Comparison of ENCODE assay signal across 13 cellular contexts in the genomic region with DNA sequence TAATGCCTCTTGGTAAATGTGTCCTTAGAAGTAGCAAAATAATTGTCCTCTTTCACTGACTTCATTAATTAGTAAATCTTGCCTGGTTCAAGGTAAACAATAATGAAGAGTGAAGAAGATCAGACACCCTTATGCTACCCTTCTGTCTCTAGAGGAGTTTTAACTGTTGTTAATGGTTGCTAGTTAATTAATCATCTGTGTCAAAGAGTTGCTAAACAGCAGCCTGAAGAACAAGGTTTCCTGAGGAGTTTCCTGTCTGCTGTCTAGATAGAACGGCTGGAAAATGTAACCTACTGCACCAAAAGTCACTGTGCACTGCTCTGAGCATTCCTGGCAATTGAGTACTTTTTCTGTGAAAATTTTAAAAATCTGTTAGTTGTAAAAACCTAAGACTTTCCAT.
DNase-seq lines count a peak whose midpoint lies in the region; ATAC-seq and TF ChIP-seq lines count a peak whose summit lies in the region.
"Had no signal": no experiment of that assay in that cellular context is flagged by ENCODE, and none has a peak within 500 bp of the region (broad histone marks: within the 10 kb centered on the region; RNA-seq: fewer than 3 reads in every experiment).

No MANE protein-coding gene starts in this region.

- POLR2A ChIA-PET in WTC11 (lab: Charles Lee): no interaction called here

- H3K9me3 Mint-ChIP-seq in WTC11 (no peaks in the 10 kb centered on the region), CD14-positive monocyte (peaks cover 0 to 1% (median 0%) of the 10 kb centered on the region in 7 donors)
- H3K9me3 Mint-ChIP-seq: activated T-helper 2 cell treated with anti-CD3 and anti-CD28 coated beads, Interferon-gamma antibody, Interleukin-2, Interleukin-4, amounts not matched to agents 10 μg/mL and 5 μg/mL and 100 μg/mL, durations not matched to agents 14 hours and 24 hours and 36 hours had no signal

- CTCF ChIA-PET in WTC11 (lab: Charles Lee): no interaction called here

- H3K4me3 ChIP-seq in right cardiac atrium (ENCODE audit: low read length): no peak overlapping the region
- H3K4me3 ChIP-seq in right atrium auricular region: no peak overlapping the region
- H3K4me3 ChIP-seq in Karpas-422 (ENCODE audit: low read length): no peak overlapping the region
- H3K4me3 ChIP-seq: lower lobe of right lung had no signal

- H3K4me1 Mint-ChIP-seq in WTC11 (peaks cover 59% of the 10 kb centered on the region), CD14-positive monocyte (peaks cover 28% of the 10 kb centered on the region)

- no peaks in the 10 kb centered on the region for H3K9me2 ChIP-seq in Karpas-422 (replicated peaks; ENCODE audit: insufficient read depth, low read length)

- H3K79me2 ChIP-seq in Karpas-422 (ENCODE audit: low read length): no peaks in the 10 kb centered on the region

- H3K36me3 Mint-ChIP-seq in WTC11 (peaks cover 24% of the 10 kb centered on the region), CD14-positive monocyte (peaks cover 39 to 42% of the 10 kb centered on the region in 2 donors)

- H3K27me3 Mint-ChIP-seq in WTC11 (ENCODE audit: low read depth): no peaks in the 10 kb centered on the region
- no peaks in the 10 kb centered on the region for H3K27me3 Mint-ChIP-seq in CD14-positive monocyte (ENCODE audit: low read depth in 3 of 3)

- 33% methylated on average over 1 of the region's 1 CpG for WGBS in right cardiac atrium

- no peak for DNase-seq in right cardiac atrium
- no peak for DNase-seq in right atrium auricular region (ENCODE audit: low spot score)
- no peak for DNase-seq in WTC11 (ENCODE audit: low spot score)
- peak; percentile 13 for DNase-seq in iPS-NIHi7 (ENCODE audit: extremely low spot score)
- no peak for DNase-seq in Karpas-422
- DNase-seq in CD14-positive monocyte (ENCODE audit: low spot score): no peak
- DNase-seq: activated CD4-positive, alpha-beta T cell treated with anti-CD3 and anti-CD28 coated beads for 48 hours; head of caudate nucleus; lower lobe of right lung had no signal

- H3K27ac Mint-ChIP-seq in WTC11 (peak overlapping the region; percentile 90), CD14-positive monocyte (peak overlapping the region in 2 of 7 donors; percentile 15 to 32)

- TF ChIP-seq CTCF in right atrium auricular region (IDR thresholded peaks at IDR 0.05): no peak
- no peak for TF ChIP-seq CTCF in WTC11 (IDR thresholded peaks at IDR 0.05)
- no peak for TF ChIP-seq CTCF in CD14-positive monocyte (IDR thresholded peaks at IDR 0.05)

- H3K36me3 ChIP-seq in right atrium auricular region (peaks cover 31% of the 10 kb centered on the region), Karpas-422 (ENCODE audit: insufficient read depth, low read length) (peaks cover 17% of the 10 kb centered on the region; the same call in 1 of the 2 replicates)

- no peak overlapping the region for H3K4me3 Mint-ChIP-seq in WTC11
- H3K4me3 Mint-ChIP-seq in CD14-positive monocyte: no peak overlapping the region

- H3K9me3 ChIP-seq in right cardiac atrium (ENCODE audit: control insufficient read depth, low read length) (no peaks in the 10 kb centered on the region), right atrium auricular region (no peaks in the 10 kb centered on the region), Karpas-422 (ENCODE audit: low read length) (no peaks in the 10 kb centered on the region)
- H3K9me3 ChIP-seq: lower lobe of right lung had no signal

- intact Hi-C loops in right cardiac atrium (cut with DNase I) (no loop called here), CD14-positive monocyte (cut with micrococcal nuclease) (no loop called here)

- no peak overlapping the region for H2AFZ ChIP-seq in Karpas-422 (ENCODE audit: low read length)

- H3K27ac ChIP-seq in right cardiac atrium (ENCODE audit: low read length) (no peak overlapping the region), right atrium auricular region (no peak overlapping the region), Karpas-422 (ENCODE audit: low read length) (no peak overlapping the region)
- H3K27ac ChIP-seq: lower lobe of right lung had no signal

- ATAC-seq in right cardiac atrium (peak; percentile 48 to 79), WTC11 (no peak), HG03457 (IDR thresholded peaks at IDR 0.05; ENCODE audit: unreplicated experiment) (no peak), GM18517 (IDR thresholded peaks at IDR 0.05; ENCODE audit: unreplicated experiment) (no peak)
- ATAC-seq: HCT116, lower lobe of right lung had no signal

- H3K27me3 ChIP-seq in right cardiac atrium (ENCODE audit: control insufficient read depth, insufficient read depth) (no peaks in the 10 kb centered on the region), right atrium auricular region (no peaks in the 10 kb centered on the region), Karpas-422 (ENCODE audit: low read length) (no peaks in the 10 kb centered on the region)

- no peaks in the 10 kb centered on the region for H4K20me1 ChIP-seq in Karpas-422 (ENCODE audit: insufficient read depth, low read depth, low read length)

- H3K9ac ChIP-seq in Karpas-422 (ENCODE audit: low read length): no peak overlapping the region

- H3K4me2 ChIP-seq in Karpas-422 (ENCODE audit: low read depth, low read length, poor library complexity, severe bottlenecking): no peak overlapping the region

- peaks cover 4% of the 10 kb centered on the region for H3K4me1 ChIP-seq in right cardiac atrium (ENCODE audit: control insufficient read depth, insufficient read depth, low read length)
- peaks cover 0 to 5% of the 10 kb centered on the region in 2 donors for H3K4me1 ChIP-seq in right atrium auricular region
- H3K4me1 ChIP-seq in Karpas-422 (ENCODE audit: low read length): no peaks in the 10 kb centered on the region
- H3K4me1 ChIP-seq: lower lobe of right lung had no signal

TF ChIP-seq in WTC11, 78 proteins besides CTCF, POLR2A, EP300 and RAD21 (continues in another document):
- TF ChIP-seq, protein P1, sequence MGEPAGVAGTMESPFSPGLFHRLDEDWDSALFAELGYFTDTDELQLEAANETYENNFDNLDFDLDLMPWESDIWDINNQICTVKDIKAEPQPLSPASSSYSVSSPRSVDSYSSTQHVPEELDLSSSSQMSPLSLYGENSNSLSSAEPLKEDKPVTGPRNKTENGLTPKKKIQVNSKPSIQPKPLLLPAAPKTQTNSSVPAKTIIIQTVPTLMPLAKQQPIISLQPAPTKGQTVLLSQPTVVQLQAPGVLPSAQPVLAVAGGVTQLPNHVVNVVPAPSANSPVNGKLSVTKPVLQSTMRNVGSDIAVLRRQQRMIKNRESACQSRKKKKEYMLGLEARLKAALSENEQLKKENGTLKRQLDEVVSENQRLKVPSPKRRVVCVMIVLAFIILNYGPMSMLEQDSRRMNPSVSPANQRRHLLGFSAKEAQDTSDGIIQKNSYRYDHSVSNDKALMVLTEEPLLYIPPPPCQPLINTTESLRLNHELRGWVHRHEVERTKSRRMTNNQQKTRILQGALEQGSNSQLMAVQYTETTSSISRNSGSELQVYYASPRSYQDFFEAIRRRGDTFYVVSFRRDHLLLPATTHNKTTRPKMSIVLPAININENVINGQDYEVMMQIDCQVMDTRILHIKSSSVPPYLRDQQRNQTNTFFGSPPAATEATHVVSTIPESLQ (CRISPR knock-in tag; IDR thresholded peaks at IDR 0.05): no peak
- TF ChIP-seq, protein P2, sequence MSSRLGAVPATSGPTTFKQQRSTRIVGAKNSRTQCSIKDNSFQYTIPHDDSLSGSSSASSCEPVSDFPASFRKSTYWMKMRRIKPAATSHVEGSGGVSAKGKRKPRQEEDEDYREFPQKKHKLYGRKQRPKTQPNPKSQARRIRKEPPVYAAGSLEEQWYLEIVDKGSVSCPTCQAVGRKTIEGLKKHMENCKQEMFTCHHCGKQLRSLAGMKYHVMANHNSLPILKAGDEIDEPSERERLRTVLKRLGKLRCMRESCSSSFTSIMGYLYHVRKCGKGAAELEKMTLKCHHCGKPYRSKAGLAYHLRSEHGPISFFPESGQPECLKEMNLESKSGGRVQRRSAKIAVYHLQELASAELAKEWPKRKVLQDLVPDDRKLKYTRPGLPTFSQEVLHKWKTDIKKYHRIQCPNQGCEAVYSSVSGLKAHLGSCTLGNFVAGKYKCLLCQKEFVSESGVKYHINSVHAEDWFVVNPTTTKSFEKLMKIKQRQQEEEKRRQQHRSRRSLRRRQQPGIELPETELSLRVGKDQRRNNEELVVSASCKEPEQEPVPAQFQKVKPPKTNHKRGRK (CRISPR knock-in tag; IDR thresholded peaks at IDR 0.05; ENCODE audit: borderline replicate concordance): no peak
- no peak for TF ChIP-seq NFE2L1 (CRISPR knock-in tag; IDR thresholded peaks at IDR 0.05)
- TF ChIP-seq, protein P3, sequence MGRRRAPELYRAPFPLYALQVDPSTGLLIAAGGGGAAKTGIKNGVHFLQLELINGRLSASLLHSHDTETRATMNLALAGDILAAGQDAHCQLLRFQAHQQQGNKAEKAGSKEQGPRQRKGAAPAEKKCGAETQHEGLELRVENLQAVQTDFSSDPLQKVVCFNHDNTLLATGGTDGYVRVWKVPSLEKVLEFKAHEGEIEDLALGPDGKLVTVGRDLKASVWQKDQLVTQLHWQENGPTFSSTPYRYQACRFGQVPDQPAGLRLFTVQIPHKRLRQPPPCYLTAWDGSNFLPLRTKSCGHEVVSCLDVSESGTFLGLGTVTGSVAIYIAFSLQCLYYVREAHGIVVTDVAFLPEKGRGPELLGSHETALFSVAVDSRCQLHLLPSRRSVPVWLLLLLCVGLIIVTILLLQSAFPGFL (CRISPR knock-in tag; IDR thresholded peaks at IDR 0.05; ENCODE audit: borderline replicate concordance): no peak
- TF ChIP-seq NFYB (CRISPR knock-in tag; conservative IDR thresholded peaks at IDR 0.05; ENCODE audit: low read depth): no peak
- TF ChIP-seq ESRRA (CRISPR knock-in tag; IDR thresholded peaks at IDR 0.05; ENCODE audit: borderline replicate concordance): no peak
- TF ChIP-seq NR1H2 (CRISPR knock-in tag; IDR thresholded peaks at IDR 0.05): no peak

Comparison
In these comparisons a context has a peak if more than half of its experiments do, and no peak if none do; other contexts are left out.
1. ATAC-seq: peak in right cardiac atrium (2 of 2); none in WTC11 (single experiment), HG03457 (single experiment) and GM18517 (single experiment).